17 cellular contexts compared by ENCODE assay signal in the genomic region with DNA sequence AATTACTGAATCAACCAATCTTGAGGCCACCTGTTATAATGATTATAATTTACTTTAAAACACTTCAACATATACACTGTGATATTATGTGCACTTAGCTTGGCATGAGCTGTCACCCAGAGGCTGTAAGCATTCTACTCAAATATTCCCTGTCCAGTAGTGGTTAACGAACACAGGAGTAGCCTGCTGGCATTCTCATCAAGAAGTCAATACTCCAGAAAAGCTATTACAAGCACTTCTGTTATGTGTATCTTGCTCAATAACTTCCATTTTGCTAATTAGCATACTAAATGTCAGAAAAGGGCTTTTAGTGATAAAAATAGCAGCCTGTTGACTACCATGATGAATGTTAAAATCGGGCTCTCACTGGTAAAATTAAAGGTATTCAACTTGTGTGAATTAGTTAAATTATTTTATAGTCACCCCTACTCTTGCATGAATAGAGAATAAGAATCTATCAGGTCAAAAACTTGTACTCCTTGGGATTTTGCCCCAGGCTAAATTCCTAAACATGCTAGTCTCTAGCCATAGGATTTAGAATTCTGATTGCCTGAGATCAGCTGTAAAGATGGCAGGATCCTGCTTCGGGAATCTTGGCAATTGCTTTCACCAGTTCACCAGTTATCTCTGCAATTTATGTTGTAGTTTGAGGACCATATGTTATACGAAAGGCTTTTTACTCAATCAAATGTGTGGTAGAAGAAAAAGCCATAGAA. TPM values are rescaled to one million over a fixed set of nuclear protein-coding genes. Genes with fewer than 3 reads are reported as not detected.
DNase-seq lines count a peak whose midpoint lies in the region; ATAC-seq and TF ChIP-seq lines count a peak whose summit lies in the region.
"Had no signal": no experiment of that assay in that cellular context is flagged by ENCODE, and none has a peak within 500 bp of the region (broad histone marks: within the 10 kb centered on the region; RNA-seq: fewer than 3 reads in every experiment).

No MANE protein-coding gene starts in this region.

- DNase-seq in AG20443 (ENCODE audit: low spot score) (peak; percentile 13), ELR (ENCODE audit: low read depth) (peak; percentile 58), RWPE1 (ENCODE audit: low spot score) (peak; percentile 18), foreskin fibroblast (peak; percentile 22 to 71), natural killer cell (no peak), endodermal cell (no peak), left cardiac atrium (no peak), caudate nucleus (lab: John Stamatoyannopoulos, UW) (no peak)
- DNase-seq: CD4-positive, alpha-beta T cell; NCI-H1092; NCI-H187 treated with DMSO at 0.1 percent for 48 hours; NCI-H446 treated with DMSO at 0.1 percent for 48 hours; T-cell had no signal

- H3K27me3 Mint-ChIP-seq in natural killer cell (ENCODE audit: low read depth in 2 of 2) (peaks cover 0 to 5% of the 10 kb centered on the region in 2 donors), endodermal cell (ENCODE audit: insufficient read depth) (peaks cover 14% of the 10 kb centered on the region)
- H3K27me3 Mint-ChIP-seq: B cell had no signal

- POLR2A ChIA-PET in RWPE1 (lab: Yijun Ruan, JAX; ENCODE audit: low non-redundant PET), result no interaction called here

- CTCF ChIA-PET in RWPE1 (lab: Yijun Ruan, JAX), result no interaction called here

- intact Hi-C loops in natural killer cell (cut with micrococcal nuclease) (no loop called here), left cardiac atrium (cut with DNase I) (no loop called here)

- no peaks in the 10 kb centered on the region for H3K36me3 ChIP-seq in endodermal cell (ENCODE audit: control insufficient read depth, insufficient read depth, low read length)

- H3K9me3 Mint-ChIP-seq in natural killer cell (no peaks in the 10 kb centered on the region), endodermal cell (peaks cover 4% of the 10 kb centered on the region)

- peaks cover 49% of the 10 kb centered on the region for H3K27me3 ChIP-seq in endodermal cell (ENCODE audit: control insufficient read depth, insufficient read depth, low read length, poor library complexity, severe bottlenecking)

- no peaks in the 10 kb centered on the region for H3K4me1 Mint-ChIP-seq in natural killer cell
- H3K4me1 Mint-ChIP-seq in endodermal cell, result no peaks in the 10 kb centered on the region
- H3K4me1 Mint-ChIP-seq: T-cell had no signal

- 94% methylated on average over 3 to 4 of the region's 4 CpGs for WGBS in endodermal cell (ENCODE audit: insufficient coverage in 1 of 2, insufficient read length in 1 of 2), 2 experiments

- H3K9ac ChIP-seq in endodermal cell (ENCODE audit: extremely low read depth, low read length, poor library complexity, severe bottlenecking), result no peak overlapping the region

- ATAC-seq in natural killer cell, result no peak
- no peak for ATAC-seq in left cardiac atrium
- ATAC-seq: HCT116, T-cell had no signal

- TF ChIP-seq CTCF in RWPE1 (conservative IDR thresholded peaks at IDR 0.05; ENCODE audit: low read depth) (no peak), foreskin fibroblast (IDR thresholded peaks at IDR 0.05; ENCODE audit: low read depth, low read length) (no peak), natural killer cell (IDR thresholded peaks at IDR 0.05) (no peak), endodermal cell (conservative IDR thresholded peaks at IDR 0.05) (no peak)

- H3K4me1 ChIP-seq in endodermal cell (ENCODE audit: control insufficient read depth, insufficient read depth, low read length), result no peaks in the 10 kb centered on the region

- H3K36me3 Mint-ChIP-seq in natural killer cell (no peaks in the 10 kb centered on the region), endodermal cell (ENCODE audit: low read depth) (no peaks in the 10 kb centered on the region)
- H3K36me3 Mint-ChIP-seq: T-cell had no signal

- H3K27ac ChIP-seq in RWPE1 (no peak overlapping the region), endodermal cell (ENCODE audit: low read depth, low read length) (no peak overlapping the region), caudate nucleus (ENCODE audit: low read depth, low read length) (no peak overlapping the region)
- H3K27ac ChIP-seq: SK-N-MC had no signal

- no peaks in the 10 kb centered on the region for H3K9me3 ChIP-seq in endodermal cell (ENCODE audit: control insufficient read depth, low read length)

- H3K4me3 ChIP-seq in foreskin fibroblast (ENCODE audit: low read depth in 1 of 2, low read length in 2 of 2) (no peak overlapping the region), endodermal cell (ENCODE audit: low read length) (no peak overlapping the region)
- H3K4me3 ChIP-seq: SK-N-MC had no signal

- no peak overlapping the region for H3K27ac Mint-ChIP-seq in natural killer cell
- no peak overlapping the region for H3K27ac Mint-ChIP-seq in endodermal cell
- H3K27ac Mint-ChIP-seq: B cell; CD4-positive, alpha-beta T cell; T-cell had no signal

- H3K4me3 Mint-ChIP-seq in natural killer cell (no peak overlapping the region), endodermal cell (no peak overlapping the region)
- H3K4me3 Mint-ChIP-seq: B cell; CD4-positive, alpha-beta T cell; T-cell had no signal

RNA-seq across cellular contexts. Expression of gene PAM, which starts 43.4 kb away (rescaled TPM):
- total RNA-seq in natural killer cell (10 to 100 TPM; 67.6 to 79.9 (median 75.3) TPM), endodermal cell (10 to 100 TPM; 32.9 to 38.2 TPM), left cardiac atrium (1,000 to 10,000 TPM; 2,389 to 3,652 TPM)
- polyA plus RNA-seq in endodermal cell (2013, experiment 1 of 2), result 165 TPM
- 169 TPM for polyA plus RNA-seq in endodermal cell (2013, experiment 2 of 2)
- total RNA-seq: OCI-LY7 had no signal

Comparison
In these comparisons a context has a peak if more than half of its experiments do, and no peak if none do; other contexts are left out.
1. DNase-seq: peak in AG20443 (single experiment), ELR (single experiment), RWPE1 (single experiment) and foreskin fibroblast (2 of 2); none in natural killer cell (single experiment), endodermal cell (single experiment), left cardiac atrium (single experiment) and caudate nucleus (0 of 61).
2. RNA of gene PAM, which starts 43.4 kb away (total RNA-seq): 2,389 to 3,652 TPM in left cardiac atrium; 67.6 to 79.9 TPM in natural killer cell and 32.9 to 38.2 TPM in endodermal cell; every median in the first group is over 10 times any median in the second.